Comparison of ENCODE assay signal across 24 cellular contexts in the genomic region with DNA sequence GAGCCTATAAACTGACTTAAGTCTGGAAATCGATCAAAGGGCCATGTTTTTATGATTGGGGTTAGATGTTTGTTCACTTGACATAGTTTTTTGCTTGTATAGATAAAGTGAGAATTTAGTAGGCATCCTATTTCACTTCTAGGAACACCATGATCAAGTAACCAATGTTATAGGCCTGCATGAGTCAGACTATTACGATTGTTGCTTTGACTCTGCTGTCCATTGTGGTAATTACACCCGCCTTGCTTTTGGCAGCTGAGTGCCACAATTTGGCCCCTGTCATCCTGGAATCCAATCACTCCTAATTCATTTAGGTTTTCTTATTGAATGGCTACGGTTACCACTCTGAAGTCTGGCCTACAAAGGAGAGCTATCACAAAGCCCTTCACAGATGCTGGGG.
"Had no signal": no experiment of that assay in that cellular context is flagged by ENCODE, and none has a peak within 500 bp of the region (broad histone marks: within the 10 kb centered on the region; RNA-seq: fewer than 3 reads in every experiment).

No MANE protein-coding gene starts in this region.

- H3K27ac ChIP-seq: SJSA1 had no signal

- H3K4me3 ChIP-seq: SJSA1 had no signal

- H3K9me3 Mint-ChIP-seq: activated B cell treated with CpG ODN at 0.5 μM for 24 hours; activated CD4-positive, alpha-beta memory T cell treated with anti-CD3 and anti-CD28 coated beads for 36 hours; activated CD4-positive, alpha-beta T cell treated with anti-CD3 and anti-CD28 coated beads, Interleukin-2, amount 10 ng/mL, durations not matched to agents 7 days and 5 days; activated naive CD4-positive, alpha-beta T cell treated with anti-CD3 and anti-CD28 coated beads for 36 hours; activated T-helper 17 cell treated with anti-CD3 and anti-CD28 coated beads, Interleukin-2, amount 50 U/mL, for 72 hours; central memory CD8-positive, alpha-beta T cell had no signal

- DNase-seq: activated B cell treated with CpG ODN at 0.5 μM for 24 hours; activated CD4-positive, alpha-beta memory T cell treated with anti-CD3 and anti-CD28 coated beads for 36 hours; activated CD4-positive, alpha-beta T cell treated with anti-CD3 and anti-CD28 coated beads, Interleukin-2, amount 10 ng/mL, durations not matched to agents 7 days and 5 days; activated gamma-delta T cell; activated naive CD4-positive, alpha-beta T cell treated with anti-CD3 and anti-CD28 coated beads for 36 hours; activated T-cell treated with anti-CD3 and anti-CD28 coated beads for 4 hours; activated T-cell treated with anti-CD3 and anti-CD28 coated beads, Interleukin-2, amount 50 U/mL, for 48 hours; amygdala; NCI-H1092; NCI-H1417; NCI-H1930; NCI-H2171; NCI-H226; NCI-H526; NCI-H774; OCI-M1; SHP77; SW 1271; T-helper 17 cell; T1000 had no signal

- H3K27me3 Mint-ChIP-seq: T-helper 17 cell had no signal

- H3K36me3 ChIP-seq: SJSA1 had no signal

- H3K27me3 ChIP-seq: SJSA1 had no signal

- H3K36me3 Mint-ChIP-seq: activated CD4-positive, alpha-beta memory T cell treated with anti-CD3 and anti-CD28 coated beads for 36 hours; activated naive CD8-positive, alpha-beta T cell had no signal

- H3K4me1 ChIP-seq: SJSA1 had no signal

- H3K27ac Mint-ChIP-seq: activated B cell treated with CpG ODN at 0.5 μM for 24 hours; activated CD4-positive, alpha-beta memory T cell treated with anti-CD3 and anti-CD28 coated beads for 36 hours; activated CD4-positive, alpha-beta T cell treated with anti-CD3 and anti-CD28 coated beads, Interleukin-2, amount 10 ng/mL, durations not matched to agents 7 days and 5 days; activated naive CD4-positive, alpha-beta T cell treated with anti-CD3 and anti-CD28 coated beads for 36 hours; activated naive CD8-positive, alpha-beta T cell; T-helper 17 cell had no signal

- H3K4me3 Mint-ChIP-seq: activated B cell treated with CpG ODN at 0.5 μM for 24 hours; activated CD4-positive, alpha-beta memory T cell treated with anti-CD3 and anti-CD28 coated beads for 36 hours; activated CD4-positive, alpha-beta T cell treated with anti-CD3 and anti-CD28 coated beads, Interleukin-2, amount 10 ng/mL, durations not matched to agents 7 days and 5 days; activated naive CD4-positive, alpha-beta T cell treated with anti-CD3 and anti-CD28 coated beads for 36 hours; activated naive CD8-positive, alpha-beta T cell; activated T-helper 17 cell treated with anti-CD3 and anti-CD28 coated beads, Interleukin-2, amount 50 U/mL, for 72 hours; central memory CD8-positive, alpha-beta T cell; T-helper 17 cell had no signal

- H3K4me1 Mint-ChIP-seq: activated B cell treated with CpG ODN at 0.5 μM for 24 hours; activated CD4-positive, alpha-beta T cell treated with anti-CD3 and anti-CD28 coated beads, Interleukin-2, amount 10 ng/mL, durations not matched to agents 7 days and 5 days; activated T-helper 17 cell treated with anti-CD3 and anti-CD28 coated beads, Interleukin-2, amount 50 U/mL, for 72 hours; central memory CD8-positive, alpha-beta T cell; T-helper 17 cell had no signal

- H3K9me3 ChIP-seq: SJSA1 had no signal
